8 cellular contexts compared by ENCODE assay signal in the genomic region with DNA sequence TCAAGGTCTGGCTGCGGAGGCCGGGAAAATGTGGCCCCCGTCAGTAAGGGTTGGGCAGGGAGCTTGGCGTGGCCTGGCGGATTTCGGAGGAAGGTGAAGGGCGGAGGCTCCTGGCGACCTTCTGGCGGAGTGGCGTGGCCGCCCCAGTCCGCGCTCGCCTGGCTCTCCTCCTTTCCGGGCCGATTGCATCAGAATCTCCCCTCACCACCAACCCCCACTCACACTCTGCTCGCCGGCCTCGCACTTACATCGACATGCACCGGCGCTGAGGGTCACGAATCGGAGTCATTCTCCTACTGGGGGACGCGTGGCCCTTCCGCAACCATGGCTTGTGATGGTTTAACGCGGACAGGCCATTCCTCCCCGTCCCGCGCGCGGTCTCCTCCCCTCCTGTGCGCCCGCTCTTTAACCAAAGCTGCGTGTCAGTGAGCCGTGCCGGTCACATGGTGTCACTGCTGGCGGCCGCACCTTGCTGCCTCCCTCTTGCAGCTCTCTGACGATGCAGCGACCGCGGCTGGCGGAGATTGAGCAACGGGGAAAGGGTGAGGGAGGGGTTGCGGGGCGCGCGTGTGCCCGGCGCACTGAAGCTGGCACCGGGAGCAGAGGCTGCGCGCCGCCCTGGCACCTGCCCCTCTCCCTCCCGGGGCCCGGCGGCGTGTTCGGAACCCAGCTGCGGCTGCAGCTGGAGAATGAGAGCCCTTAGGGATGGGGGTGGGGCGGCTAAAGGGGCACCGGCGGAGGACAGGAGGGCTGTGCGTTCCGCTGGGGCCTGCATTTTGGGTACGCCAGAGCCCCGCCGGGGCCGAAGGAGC. TPM values are rescaled to one million over a fixed set of nuclear protein-coding genes. Genes with fewer than 3 reads are reported as not detected.
A peak's percentile ranks its signal among the peaks of the same experiment; 100 is the strongest.
DNase-seq lines count a peak whose midpoint lies in the region; ATAC-seq and TF ChIP-seq lines count a peak whose summit lies in the region.

TSS of gene SLC38A1 (minus strand) at position 427 of the 812 bp plus-strand sequence. CDS start 29,243 bp downstream, outside the sequence.

- H3K9me3 ChIP-seq in ascending aorta: no peaks in the 10 kb centered on the region

- intact Hi-C loops in T-helper 1 cell treated with Interleukin-12 subunit alpha and Interleukin-12 subunit beta and Interleukin-4 antibody, amounts not matched to agents 30 ng/mL and 1 ng/mL, for 36 hours (cut with micrococcal nuclease): loop anchor here (1.0 to 10.0 kb wide), 8 partner anchors 34 to 1616 kb away; partner anchors contain the start of genes RPAP3 and SCAF11
- intact Hi-C loops in ascending aorta (cut with DNase I) (loop anchor here (2.0 to 5.0 kb wide), 5 partner anchors 47 to 392 kb away; partner anchors contain the start of genes SCAF11 and SLC38A2), sciatic nerve (cut with DNase I) (no loop called here)

- H3K27me3 ChIP-seq in ascending aorta: no peaks in the 10 kb centered on the region

- H3K4me3 ChIP-seq in GM12875 (ENCODE audit: low read depth, low read length): peak within 1 kb of the TSS; percentile 87
- H3K4me3 ChIP-seq in ascending aorta: peak within 1 kb of the TSS; percentile 65 to 77

- ATAC-seq in HG02642 (IDR thresholded peaks at IDR 0.05; ENCODE audit: poor library complexity, unreplicated experiment) (peak; percentile 73), sciatic nerve (peak; percentile 90)

- TF ChIP-seq CTCF in GM12875 (IDR thresholded peaks at IDR 0.05; ENCODE audit: borderline replicate concordance, insufficient read depth, low read depth, low read length) (no peak), ascending aorta (IDR thresholded peaks at IDR 0.05) (no peak)

- peak within 1 kb of the TSS; percentile 78 to 86 for H3K27ac ChIP-seq in ascending aorta

- DNase-seq in NCI-H1105 treated with DMSO at 0.1 percent for 48 hours (lab: John Stamatoyannopoulos, UW): peak; percentile 84
- peak; percentile 75 to 91 for DNase-seq in ascending aorta (ENCODE audit: low spot score in 2 of 2)
- DNase-seq in hypothalamus (lab: John Stamatoyannopoulos, UW): peak in 49 of 51 donors; percentile 15 to 84 (median 67)
- DNase-seq in sciatic nerve (ENCODE audit: low spot score): peak; percentile 81
- no peak for DNase-seq in cortex of kidney (lab: John Stamatoyannopoulos, UW)

- peaks cover 0 to 15% of the 10 kb centered on the region in 2 donors for H3K4me1 ChIP-seq in ascending aorta

- no peaks in the 10 kb centered on the region for H3K36me3 ChIP-seq in ascending aorta

RNA-seq across cellular contexts. Expression of gene SLC38A1, which starts in this region (rescaled TPM):
- total RNA-seq in T-helper 1 cell treated with Interleukin-12 subunit alpha and Interleukin-12 subunit beta and Interleukin-4 antibody, amounts not matched to agents 30 ng/mL and 1 ng/mL, for 36 hours: 172 and 173 TPM in 2 replicates
- total RNA-seq in ascending aorta: 12.8 TPM
- 12.7 TPM for total RNA-seq in sciatic nerve

Comparison
In these comparisons a context has a peak if more than half of its experiments do, and no peak if none do; other contexts are left out.
1. RNA of gene SLC38A1 (total RNA-seq): 172 to 173 TPM in T-helper 1 cell treated with Interleukin-12 subunit alpha and Interleukin-12 subunit beta and Interleukin-4 antibody, amounts not matched to agents 30 ng/mL and 1 ng/mL, for 36 hours; 12.8 TPM in ascending aorta (single experiment) and 12.7 TPM in sciatic nerve (single experiment); every median in the first group is over 10 times any median in the second.